ENCODE assay signal across 2 cellular contexts in the genomic region with DNA sequence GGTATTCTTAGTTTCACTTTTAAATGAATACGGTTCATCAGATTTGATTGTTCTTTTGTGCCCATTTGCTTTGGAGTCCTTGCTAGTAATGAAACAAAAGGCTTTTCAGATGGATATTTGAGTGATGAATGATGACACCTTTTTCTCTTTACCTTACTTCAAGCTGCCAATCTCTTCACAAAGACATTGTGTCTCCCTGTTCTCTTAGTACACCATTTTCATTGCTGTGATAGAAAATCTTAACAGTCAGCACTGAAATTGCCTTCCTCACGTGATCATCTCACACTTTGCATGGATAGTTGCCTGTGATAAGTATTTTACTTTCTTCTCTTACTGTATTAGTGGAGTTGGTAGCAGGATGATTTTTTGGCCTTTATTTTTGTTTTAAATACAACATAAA.
TF ChIP-seq lines count a peak whose summit lies in the region.

No MANE protein-coding gene starts in this region.

TF ChIP-seq in A549, 52 proteins besides CTCF, POLR2A, EP300 and RAD21:
- TF ChIP-seq ZSCAN20 (CRISPR knock-in tag; IDR thresholded peaks at IDR 0.05) (no peak), ESRRA (IDR thresholded peaks at IDR 0.05; ENCODE audit: borderline replicate concordance, low read length) (no peak), PBX3 (IDR thresholded peaks at IDR 0.05) (no peak), BHLHE40 (IDR thresholded peaks at IDR 0.05; ENCODE audit: low read depth, low read length) (no peak), JUN (IDR thresholded peaks at IDR 0.05) (no peak), SREBF2 (IDR thresholded peaks at IDR 0.05) (no peak), CHD2 (IDR thresholded peaks at IDR 0.05; ENCODE audit: low read length, partially characterized antibody) (no peak), NPAS2 (CRISPR knock-in tag; IDR thresholded peaks at IDR 0.05; ENCODE audit: borderline replicate concordance) (no peak), EHF (CRISPR knock-in tag; IDR thresholded peaks at IDR 0.05) (no peak), BCL3 (IDR thresholded peaks at IDR 0.05) (no peak)

TF ChIP-seq in H1, 55 proteins besides CTCF, POLR2A, EP300 and RAD21:
- TF ChIP-seq TAF1 (IDR thresholded peaks at IDR 0.05; ENCODE audit: low read depth, low read length) = no peak
- TF ChIP-seq GABPA (IDR thresholded peaks at IDR 0.05; ENCODE audit: borderline replicate concordance, insufficient read depth, low read length) = no peak
- no peak for TF ChIP-seq HDAC6 (IDR thresholded peaks at IDR 0.05; ENCODE audit: low read depth, low read length)
- no peak for TF ChIP-seq CHD2 (IDR thresholded peaks at IDR 0.05; ENCODE audit: low read length)
- TF ChIP-seq CREB1 (IDR thresholded peaks at IDR 0.05) = no peak
- no peak for TF ChIP-seq PHF8 (conservative IDR thresholded peaks at IDR 0.05; ENCODE audit: low read depth, low read length)
- TF ChIP-seq TAF7 (optimal IDR thresholded peaks at IDR 0.05; ENCODE audit: borderline replicate concordance, low read depth, low read length) = no peak
